In the genomic region with DNA sequence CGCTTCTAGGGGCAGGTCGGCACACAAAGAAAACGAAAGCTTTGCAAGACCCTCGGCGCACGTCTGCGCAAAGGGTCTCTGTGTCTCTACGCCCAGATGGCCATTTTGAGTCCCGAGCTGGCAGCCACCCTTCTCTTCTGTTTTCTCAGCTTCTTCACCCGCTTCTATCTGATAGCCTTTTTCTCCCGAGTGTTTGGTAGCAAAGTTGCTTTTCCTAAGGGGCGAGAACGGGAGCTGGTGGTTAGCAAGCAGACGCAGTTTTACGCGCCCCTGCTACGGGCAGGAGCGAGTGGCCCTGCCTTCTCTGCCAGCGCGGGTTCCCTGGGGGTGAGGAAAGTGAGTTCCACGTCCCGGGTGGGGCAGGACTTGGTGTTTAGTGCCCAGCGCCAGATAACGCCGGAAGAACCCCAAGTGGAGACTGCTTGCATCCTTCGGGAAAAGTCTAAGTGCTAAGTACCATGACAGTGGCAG, we compare ENCODE assay signal across 8 cellular contexts. TPM values are rescaled to one million over a fixed set of nuclear protein-coding genes. Genes with fewer than 3 reads are reported as not detected.
A peak's percentile ranks its signal among the peaks of the same experiment; 100 is the strongest.
DNase-seq lines count a peak whose midpoint lies in the region; ATAC-seq and TF ChIP-seq lines count a peak whose summit lies in the region.

No MANE protein-coding gene starts in this region.

- H3K27ac ChIP-seq in left ventricle myocardium inferior (replicated peaks) = peak overlapping the region; percentile 3

- H3K9me3 ChIP-seq in left ventricle myocardium inferior (replicated peaks) = no peaks in the 10 kb centered on the region
- H3K9me3 ChIP-seq in skeletal muscle satellite cell (replicated peaks; ENCODE audit: low read length) = no peaks in the 10 kb centered on the region

- peaks cover 35% of the 10 kb centered on the region for H3K27me3 Mint-ChIP-seq in activated T-helper 1 cell treated with anti-CD3 and anti-CD28 coated beads, Interleukin-12 subunit alpha, Interleukin-12 subunit beta, Interleukin-2, Interleukin-4 antibody, amounts not matched to agents 30 ng/mL and 10 ng/mL and 1 ng/mL, durations not matched to agents 14 hours and 24 hours and 36 hours (ENCODE audit: insufficient read depth)

- intact Hi-C loops in activated T-helper 1 cell treated with anti-CD3 and anti-CD28 coated beads, Interleukin-12 subunit alpha, Interleukin-12 subunit beta, Interleukin-2, Interleukin-4 antibody, amounts not matched to agents 30 ng/mL and 10 ng/mL and 1 ng/mL, durations not matched to agents 14 hours and 24 hours and 36 hours (cut with micrococcal nuclease) = no loop called here
- intact Hi-C loops in left ventricle myocardium inferior (cut with micrococcal nuclease) = no loop called here

- no peaks in the 10 kb centered on the region for H3K36me3 Mint-ChIP-seq in activated T-helper 1 cell treated with anti-CD3 and anti-CD28 coated beads, Interleukin-12 subunit alpha, Interleukin-12 subunit beta, Interleukin-2, Interleukin-4 antibody, amounts not matched to agents 30 ng/mL and 10 ng/mL and 1 ng/mL, durations not matched to agents 14 hours and 24 hours and 36 hours (ENCODE audit: low read depth)

- H3K4me1 Mint-ChIP-seq in activated T-helper 1 cell treated with anti-CD3 and anti-CD28 coated beads, Interleukin-12 subunit alpha, Interleukin-12 subunit beta, Interleukin-2, Interleukin-4 antibody, amounts not matched to agents 30 ng/mL and 10 ng/mL and 1 ng/mL, durations not matched to agents 14 hours and 24 hours and 36 hours (ENCODE audit: low read depth) = peaks cover 43% of the 10 kb centered on the region

- DNase-seq in ELR (ENCODE audit: low read depth) (peak; percentile 37), MV-4-11 (lab: John Stamatoyannopoulos, UW) (peak; percentile 62), left ventricle myocardium inferior (no peak), NCI-H82 treated with DMSO at 0.1 percent for 48 hours (lab: John Stamatoyannopoulos, UW; ENCODE audit: unreplicated experiment) (no peak)
- DNase-seq in activated T-helper 1 cell treated with anti-CD3 and anti-CD28 coated beads, Interleukin-12 subunit alpha, Interleukin-12 subunit beta, Interleukin-2, Interleukin-4 antibody, amounts not matched to agents 30 ng/mL and 10 ng/mL and 1 ng/mL, durations not matched to agents 14 hours and 24 hours and 36 hours (ENCODE audit: low spot score) = no peak

- H3K4me3 ChIP-seq in left ventricle myocardium inferior (peak overlapping the region; percentile 59), skeletal muscle satellite cell (ENCODE audit: low read length) (peak overlapping the region; percentile 80)

- no peaks in the 10 kb centered on the region for H3K9me3 Mint-ChIP-seq in activated T-helper 1 cell treated with anti-CD3 and anti-CD28 coated beads, Interleukin-12 subunit alpha, Interleukin-12 subunit beta, Interleukin-2, Interleukin-4 antibody, amounts not matched to agents 30 ng/mL and 10 ng/mL and 1 ng/mL, durations not matched to agents 14 hours and 24 hours and 36 hours

- ATAC-seq in GM18907 (IDR thresholded peaks at IDR 0.05; ENCODE audit: unreplicated experiment) (no peak), HG02981 (IDR thresholded peaks at IDR 0.05; ENCODE audit: unreplicated experiment) (no peak)

- H3K27me3 ChIP-seq in left ventricle myocardium inferior (ENCODE audit: low read depth) = peaks cover 17% of the 10 kb centered on the region
- H3K27me3 ChIP-seq in skeletal muscle satellite cell (ENCODE audit: control insufficient read depth, insufficient read depth, low read length) = no peaks in the 10 kb centered on the region

- H3K36me3 ChIP-seq in left ventricle myocardium inferior (no peaks in the 10 kb centered on the region), skeletal muscle satellite cell (ENCODE audit: insufficient read depth, low read length) (no peaks in the 10 kb centered on the region)

- peak overlapping the region; percentile 85 for H3K9ac ChIP-seq in skeletal muscle satellite cell (ENCODE audit: low read depth, low read length)

- peaks cover 40% of the 10 kb centered on the region for H3K4me1 ChIP-seq in left ventricle myocardium inferior
- H3K4me1 ChIP-seq in skeletal muscle satellite cell (ENCODE audit: control insufficient read depth, insufficient read depth, low read length) = peaks cover 21% of the 10 kb centered on the region

- no peak overlapping the region for H3K27ac Mint-ChIP-seq in activated T-helper 1 cell treated with anti-CD3 and anti-CD28 coated beads, Interleukin-12 subunit alpha, Interleukin-12 subunit beta, Interleukin-2, Interleukin-4 antibody, amounts not matched to agents 30 ng/mL and 10 ng/mL and 1 ng/mL, durations not matched to agents 14 hours and 24 hours and 36 hours

- peak overlapping the region; percentile 84 for H3K4me3 Mint-ChIP-seq in activated T-helper 1 cell treated with anti-CD3 and anti-CD28 coated beads, Interleukin-12 subunit alpha, Interleukin-12 subunit beta, Interleukin-2, Interleukin-4 antibody, amounts not matched to agents 30 ng/mL and 10 ng/mL and 1 ng/mL, durations not matched to agents 14 hours and 24 hours and 36 hours

- H3K4me2 ChIP-seq in skeletal muscle satellite cell (ENCODE audit: low read length) = peak overlapping the region; percentile 92

- TF ChIP-seq CTCF in left ventricle myocardium inferior (IDR thresholded peaks at IDR 0.05; ENCODE audit: borderline replicate concordance) = no peak

RNA-seq across cellular contexts. Expression of a gene that starts 2.9 kb away (rescaled TPM):
- total RNA-seq in activated T-helper 1 cell treated with anti-CD3 and anti-CD28 coated beads, Interleukin-12 subunit alpha, Interleukin-12 subunit beta, Interleukin-2, Interleukin-4 antibody, amounts not matched to agents 30 ng/mL and 10 ng/mL and 1 ng/mL, durations not matched to agents 14 hours and 24 hours and 36 hours = 28.5 and 28.6 TPM in 2 replicates
- 34.3 TPM for total RNA-seq in left ventricle myocardium inferior
- 39.3 and 41.3 TPM in 2 replicates for total RNA-seq in skeletal muscle satellite cell (2012; rRNA removed)

RNA-seq across cellular contexts. Expression of a gene that starts 8.7 kb away (rescaled TPM):
- total RNA-seq in activated T-helper 1 cell treated with anti-CD3 and anti-CD28 coated beads, Interleukin-12 subunit alpha, Interleukin-12 subunit beta, Interleukin-2, Interleukin-4 antibody, amounts not matched to agents 30 ng/mL and 10 ng/mL and 1 ng/mL, durations not matched to agents 14 hours and 24 hours and 36 hours = not detected in 2 replicates
- total RNA-seq in left ventricle myocardium inferior = 1.8 TPM
- total RNA-seq in skeletal muscle satellite cell (2012; rRNA removed) = not detected in 2 replicates

Comparison
In these comparisons a context has a peak if more than half of its experiments do, and no peak if none do; other contexts are left out.
1. DNase-seq: peak in ELR (single experiment) and MV-4-11 (single experiment); none in activated T-helper 1 cell treated with anti-CD3 and anti-CD28 coated beads, Interleukin-12 subunit alpha, Interleukin-12 subunit beta, Interleukin-2, Interleukin-4 antibody, amounts not matched to agents 30 ng/mL and 10 ng/mL and 1 ng/mL, durations not matched to agents 14 hours and 24 hours and 36 hours (single experiment), left ventricle myocardium inferior (single experiment) and NCI-H82 treated with DMSO at 0.1 percent for 48 hours (single experiment).